In the genomic region with DNA sequence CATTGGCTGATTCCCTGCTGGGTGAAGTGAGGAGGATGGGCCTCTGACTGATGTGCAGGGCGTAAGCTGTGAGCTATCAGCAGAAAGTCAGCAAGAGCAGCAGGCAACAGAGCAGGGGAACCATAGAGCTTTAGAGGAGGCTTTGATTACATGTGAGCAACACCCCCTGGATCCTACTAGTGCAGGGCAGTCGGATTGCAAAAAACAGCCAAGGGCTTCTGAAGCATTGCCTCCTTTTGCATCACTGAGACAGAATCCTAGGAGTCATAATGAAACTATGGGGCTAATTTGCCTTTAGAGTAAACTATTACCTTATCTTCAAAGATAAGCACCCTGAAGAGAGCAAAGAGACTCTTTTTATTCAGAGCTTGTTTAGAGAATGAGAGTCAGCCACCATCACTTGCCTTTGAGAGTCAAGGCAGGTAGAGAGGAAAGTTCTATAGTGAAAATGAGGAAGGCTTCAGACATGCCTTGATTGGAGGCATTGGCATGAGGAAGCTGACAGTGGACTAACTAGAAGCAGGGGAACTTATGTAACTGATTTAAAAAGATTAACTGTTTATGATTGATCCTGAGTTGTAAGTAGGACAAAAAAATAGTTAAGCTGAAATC, we compare ENCODE assay signal across 23 cellular contexts.
DNase-seq lines count a peak whose midpoint lies in the region; ATAC-seq and TF ChIP-seq lines count a peak whose summit lies in the region.
"Had no signal": no experiment of that assay in that cellular context is flagged by ENCODE, and none has a peak within 500 bp of the region (broad histone marks: within the 10 kb centered on the region; RNA-seq: fewer than 3 reads in every experiment).

No MANE protein-coding gene starts in this region.

- no peak overlapping the region for H3K4me3 Mint-ChIP-seq in CD14-positive monocyte
- H3K4me3 Mint-ChIP-seq: natural killer cell treated with Interleukin-12 subunit alpha and Interleukin-12 subunit beta and Interleukin-15 and Interleukin-18, amount 100 ng/mL, for 72 hours; type B pancreatic cell had no signal

- no peak overlapping the region for H3K4me3 ChIP-seq in BE2C (ENCODE audit: low read depth, low read length)
- H3K4me3 ChIP-seq in choroid plexus epithelial cell (ENCODE audit: low read depth, low read length) = no peak overlapping the region
- H3K4me3 ChIP-seq: A549, BLaER1, left lung had no signal

- TF ChIP-seq CTCF in BE2C (IDR thresholded peaks at IDR 0.05; ENCODE audit: low read depth, low read length) = no peak
- TF ChIP-seq CTCF in choroid plexus epithelial cell (conservative IDR thresholded peaks at IDR 0.05; ENCODE audit: low read depth, low read length) = no peak
- no peak for TF ChIP-seq CTCF in CD14-positive monocyte (IDR thresholded peaks at IDR 0.05)

- ATAC-seq in HG03432 (IDR thresholded peaks at IDR 0.05; ENCODE audit: unreplicated experiment) (peak; percentile 56), GM18870 (IDR thresholded peaks at IDR 0.05; ENCODE audit: unreplicated experiment) (no peak)
- ATAC-seq: A549; left lung; natural killer cell treated with Interleukin-12 subunit alpha and Interleukin-12 subunit beta and Interleukin-15 and Interleukin-18, amount 100 ng/mL, for 72 hours; PC-3 had no signal

- H3K36me3 Mint-ChIP-seq in CD14-positive monocyte = no peaks in the 10 kb centered on the region
- H3K36me3 Mint-ChIP-seq: natural killer cell treated with Interleukin-12 subunit alpha and Interleukin-12 subunit beta and Interleukin-15 and Interleukin-18, amount 100 ng/mL, for 72 hours; type B pancreatic cell had no signal

- no peak overlapping the region for H3K27ac Mint-ChIP-seq in CD14-positive monocyte
- H3K27ac Mint-ChIP-seq: natural killer cell treated with Interleukin-12 subunit alpha and Interleukin-12 subunit beta and Interleukin-15 and Interleukin-18, amount 100 ng/mL, for 72 hours; progenitor cell of endocrine pancreas; type B pancreatic cell had no signal

- H3K4me1 Mint-ChIP-seq in CD14-positive monocyte = no peaks in the 10 kb centered on the region

- intact Hi-C loops in CD14-positive monocyte (cut with micrococcal nuclease) = no loop called here

- no peaks in the 10 kb centered on the region for H3K27me3 Mint-ChIP-seq in CD14-positive monocyte (ENCODE audit: low read depth in 3 of 3)
- H3K27me3 Mint-ChIP-seq: natural killer cell treated with Interleukin-12 subunit alpha and Interleukin-12 subunit beta and Interleukin-15 and Interleukin-18, amount 100 ng/mL, for 72 hours; progenitor cell of endocrine pancreas had no signal

- H3K9me3 ChIP-seq in BE2C = no peaks in the 10 kb centered on the region
- H3K9me3 ChIP-seq: A549, BLaER1 had no signal

- no peaks in the 10 kb centered on the region for H3K36me3 ChIP-seq in BE2C
- H3K36me3 ChIP-seq: BLaER1, left lung had no signal

- H3K9me3 Mint-ChIP-seq in CD14-positive monocyte = peaks cover 0 to 9% (median 2%) of the 10 kb centered on the region in 7 donors
- H3K9me3 Mint-ChIP-seq: natural killer cell treated with Interleukin-12 subunit alpha and Interleukin-12 subunit beta and Interleukin-15 and Interleukin-18, amount 100 ng/mL, for 72 hours; type B pancreatic cell had no signal

- DNase-seq in BE2C (peak; percentile 3), choroid plexus epithelial cell (ENCODE audit: low read depth) (peak; percentile 39), iris pigment epithelial cell (ENCODE audit: low read depth) (peak; percentile 2), COLO829 (ENCODE audit: low spot score) (no peak), HuH-7.5 (ENCODE audit: low spot score) (no peak), CD14-positive monocyte (ENCODE audit: low spot score) (no peak)
- DNase-seq: activated CD4-positive, alpha-beta T cell treated with anti-CD3 and anti-CD28 coated beads for 4 hours; activated naive CD4-positive, alpha-beta T cell treated with anti-CD3 and anti-CD28 coated beads, Interleukin-2, amount 50 U/mL, for 16 hours; activated T-cell treated with anti-CD3 and anti-CD28 coated beads, Interleukin-2, amount 50 U/mL, for 48 hours; Karpas-422; left lung; midbrain; MV-4-11; NCI-H187; PC-3; SHP77 had no signal

- H3K27me3 ChIP-seq in BE2C = no peaks in the 10 kb centered on the region
- H3K27me3 ChIP-seq: BLaER1, left lung had no signal

- no peaks in the 10 kb centered on the region for H3K4me1 ChIP-seq in BE2C
- H3K4me1 ChIP-seq: A549, BLaER1, left lung had no signal

Comparison
In these comparisons a context has a peak if more than half of its experiments do, and no peak if none do; other contexts are left out.
1. DNase-seq: peak in BE2C (single experiment), choroid plexus epithelial cell (single experiment) and iris pigment epithelial cell (single experiment); none in COLO829 (single experiment), HuH-7.5 (single experiment) and CD14-positive monocyte (single experiment).